ENCODE assay signal across 8 cellular contexts in the genomic region with DNA sequence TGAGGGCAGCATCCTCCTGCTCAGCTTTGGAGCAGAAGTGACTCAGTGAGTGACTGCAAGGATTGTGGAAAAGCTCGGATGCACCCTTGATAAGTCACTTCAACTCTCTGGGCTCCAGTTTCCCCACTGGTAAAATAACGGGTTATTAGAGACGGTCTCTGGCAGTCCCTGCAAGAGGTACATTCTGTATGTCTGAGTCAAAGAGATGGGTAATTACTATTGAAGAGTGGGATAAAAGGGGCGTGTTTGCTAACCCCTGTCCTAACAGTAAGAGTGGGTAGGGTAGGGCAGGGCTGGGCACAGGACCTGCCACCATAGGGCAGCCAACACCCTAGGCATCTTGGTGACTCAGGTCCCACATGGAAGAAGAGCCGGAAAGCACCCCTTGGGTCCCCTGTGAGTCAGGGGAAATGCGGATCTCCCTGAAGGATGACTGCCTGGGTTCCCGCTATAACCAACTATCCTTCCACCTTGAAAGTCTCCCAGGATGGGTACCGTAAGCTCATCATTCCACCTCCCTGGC. TPM values are rescaled to one million over a fixed set of nuclear protein-coding genes. Genes with fewer than 3 reads are reported as not detected.
A peak's percentile ranks its signal among the peaks of the same experiment; 100 is the strongest.
DNase-seq lines count a peak whose midpoint lies in the region; ATAC-seq and TF ChIP-seq lines count a peak whose summit lies in the region.

No MANE protein-coding gene starts in this region.

- H3K4me1 ChIP-seq in tibial artery, result peaks cover 0 to 85% (median 73%) of the 10 kb centered on the region in 4 donors

- H3K36me3 Mint-ChIP-seq in activated CD8-positive, alpha-beta memory T cell treated with anti-CD3 and anti-CD28 coated beads, Interleukin-2, amount 10 ng/mL, durations not matched to agents 7 days and 5 days, result peaks cover 7% of the 10 kb centered on the region

- H3K4me3 Mint-ChIP-seq in activated CD8-positive, alpha-beta memory T cell treated with anti-CD3 and anti-CD28 coated beads, Interleukin-2, amount 10 ng/mL, durations not matched to agents 7 days and 5 days, result no peak overlapping the region

- no peak for DNase-seq in activated CD8-positive, alpha-beta memory T cell treated with anti-CD3 and anti-CD28 coated beads, Interleukin-2, amount 10 ng/mL, durations not matched to agents 7 days and 5 days
- no peak for DNase-seq in activated CD8-positive, alpha-beta memory T cell treated with anti-CD3 and anti-CD28 coated beads, Interleukin-2, amount 50 U/mL, for 4 hours
- peak; percentile 95 for DNase-seq in kidney tubule cell (ENCODE audit: low spot score)
- no peak for DNase-seq in tibial artery
- no peak for DNase-seq in central memory CD4-positive, alpha-beta T cell
- no peak for DNase-seq in pons (ENCODE audit: low spot score)

- peaks cover 15% of the 10 kb centered on the region for H3K27me3 Mint-ChIP-seq in activated CD8-positive, alpha-beta memory T cell treated with anti-CD3 and anti-CD28 coated beads, Interleukin-2, amount 10 ng/mL, durations not matched to agents 7 days and 5 days

- 62 to 81% (median 65%) methylated on average over 8 of the region's 8 CpGs for WGBS in adipose tissue, 3 donors

- peak overlapping the region in 1 of 2 donors; percentile 48 for H3K4me3 ChIP-seq in tibial artery

- H3K36me3 ChIP-seq in tibial artery, result peaks cover 0 to 14% (median 4%) of the 10 kb centered on the region in 3 donors

- H3K4me1 Mint-ChIP-seq in activated CD8-positive, alpha-beta memory T cell treated with anti-CD3 and anti-CD28 coated beads, Interleukin-2, amount 10 ng/mL, durations not matched to agents 7 days and 5 days, result peaks cover 87% of the 10 kb centered on the region

- intact Hi-C loops in tibial artery (cut with DNase I; ENCODE audit: low total_unique reads), result no loop called here

- no peaks in the 10 kb centered on the region for H3K9me3 ChIP-seq in tibial artery

- no peak for ATAC-seq in activated CD8-positive, alpha-beta memory T cell treated with anti-CD3 and anti-CD28 coated beads, Interleukin-2, amount 10 ng/mL, durations not matched to agents 7 days and 5 days
- ATAC-seq in GM21390 (IDR thresholded peaks at IDR 0.05; ENCODE audit: unreplicated experiment), result no peak

- H3K27ac ChIP-seq in adipose tissue (ENCODE audit: low read depth, low read length) (peak overlapping the region; percentile 97), tibial artery (peak overlapping the region; percentile 90 to 98)

- H3K9me3 Mint-ChIP-seq in activated CD8-positive, alpha-beta memory T cell treated with anti-CD3 and anti-CD28 coated beads, Interleukin-2, amount 10 ng/mL, durations not matched to agents 7 days and 5 days (ENCODE audit: low read depth), result no peaks in the 10 kb centered on the region

- H3K27ac Mint-ChIP-seq in activated CD8-positive, alpha-beta memory T cell treated with anti-CD3 and anti-CD28 coated beads, Interleukin-2, amount 10 ng/mL, durations not matched to agents 7 days and 5 days, result peak overlapping the region; percentile 96

- no peaks in the 10 kb centered on the region for H3K27me3 ChIP-seq in tibial artery

- no peak for TF ChIP-seq CTCF in tibial artery (IDR thresholded peaks at IDR 0.05)

- CTCF ChIA-PET in activated CD8-positive, alpha-beta memory T cell treated with anti-CD3 and anti-CD28 coated beads, Interleukin-2, amount 10 ng/mL, durations not matched to agents 7 days and 5 days (lab: Charles Lee), result interaction anchor here (1.0 to 12.5 kb wide), 4 partner anchors 11 to 130 kb away, joined by 4 to 354 read pairs (median 34); partner anchors contain the start of gene AHNAK

RNA-seq across cellular contexts. Expression of gene AHNAK, which starts 7.3 kb away (rescaled TPM):
- 100 to 1,000 TPM; 180 to 390 TPM for total RNA-seq in activated CD8-positive, alpha-beta memory T cell treated with anti-CD3 and anti-CD28 coated beads, Interleukin-2, amount 10 ng/mL, durations not matched to agents 7 days and 5 days
- 100 to 1,000 TPM in 2 of 3 donors, 10 to 100 TPM in 1; 27.1 to 199 (median 193) TPM for polyA plus RNA-seq in adipose tissue

RNA-seq across cellular contexts. Expression of gene EEF1G, which starts 19.8 kb away (rescaled TPM):
- total RNA-seq in activated CD8-positive, alpha-beta memory T cell treated with anti-CD3 and anti-CD28 coated beads, Interleukin-2, amount 10 ng/mL, durations not matched to agents 7 days and 5 days, result 1,000 to 10,000 TPM in 1 of 2 experiments, 100 to 1,000 TPM in 1; 878 to 1,201 TPM
- polyA plus RNA-seq in adipose tissue, result 1,000 to 10,000 TPM; 1,025 to 2,248 (median 1,633) TPM

RNA-seq across cellular contexts. Expression of gene TUT1, which starts 37.4 kb away (rescaled TPM):
- 10 to 100 TPM; 24.7 to 29.6 TPM for total RNA-seq in activated CD8-positive, alpha-beta memory T cell treated with anti-CD3 and anti-CD28 coated beads, Interleukin-2, amount 10 ng/mL, durations not matched to agents 7 days and 5 days
- 10 to 100 TPM; 15.8 to 16.2 (median 15.9) TPM for polyA plus RNA-seq in adipose tissue

RNA-seq across cellular contexts. Expression of gene MTA2, which starts 47.8 kb away (rescaled TPM):
- 100 to 1,000 TPM; 245 to 264 TPM for total RNA-seq in activated CD8-positive, alpha-beta memory T cell treated with anti-CD3 and anti-CD28 coated beads, Interleukin-2, amount 10 ng/mL, durations not matched to agents 7 days and 5 days
- polyA plus RNA-seq in adipose tissue, result 10 to 100 TPM; 17.3 to 72.4 (median 48.1) TPM

RNA-seq across cellular contexts. Expression of gene EML3, which starts 58.7 kb away (rescaled TPM):
- total RNA-seq in activated CD8-positive, alpha-beta memory T cell treated with anti-CD3 and anti-CD28 coated beads, Interleukin-2, amount 10 ng/mL, durations not matched to agents 7 days and 5 days, result 100 to 1,000 TPM; 132 to 133 TPM
- 100 to 1,000 TPM in 1 of 3 donors, 10 to 100 TPM in 2; 23.6 to 103 (median 79.4) TPM for polyA plus RNA-seq in adipose tissue
